ENCODE assay signal across 19 cellular contexts in the genomic region with DNA sequence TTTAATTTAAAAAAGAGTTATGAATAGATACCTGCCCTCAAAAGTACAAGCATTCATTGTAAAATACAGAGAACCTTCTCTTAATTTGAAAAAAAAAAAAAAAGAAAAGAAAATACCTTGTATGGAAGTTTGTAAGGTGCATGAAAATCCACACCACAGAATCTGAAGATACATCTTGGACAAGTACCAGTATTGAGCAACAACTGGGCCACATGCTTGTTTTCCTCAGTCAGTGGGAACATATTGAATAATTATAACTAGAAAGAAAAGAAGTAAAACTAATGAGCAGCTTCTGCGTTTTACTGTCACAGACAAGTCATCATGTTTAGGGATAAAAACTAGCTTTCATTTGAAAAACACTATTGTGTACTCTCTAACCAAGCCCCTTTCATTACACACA. TPM values are rescaled to one million over a fixed set of nuclear protein-coding genes. Genes with fewer than 3 reads are reported as not detected.
DNase-seq lines count a peak whose midpoint lies in the region; ATAC-seq, FAIRE-seq and TF ChIP-seq lines count a peak whose summit lies in the region.
"Had no signal": no experiment of that assay in that cellular context is flagged by ENCODE, and none has a peak within 500 bp of the region (broad histone marks: within the 10 kb centered on the region; RNA-seq: fewer than 3 reads in every experiment).

No MANE protein-coding gene starts in this region.

- POLR2A ChIA-PET in PC-9 (lab: Charles Lee; ENCODE audit: unreplicated experiment) = no interaction called here

- no TSS peak for BruUV-seq in PC-9 (replicated peaks; lab: Mats Ljungman, UMichigan)

- H3K79me2 ChIP-seq in PC-9 (ENCODE audit: low read depth) = peaks cover 21% of the 10 kb centered on the region

- ATAC-seq in psoas muscle (peak in 2 of 4 donors; percentile 54 to 82), GM21723 (IDR thresholded peaks at IDR 0.05; ENCODE audit: unreplicated experiment) (no peak)
- ATAC-seq: WTC11 had no signal

- FAIRE-seq in G401.6 (lab: Jason Lieb, UNC) = peak; percentile 33
- FAIRE-seq: kidney had no signal

- no peaks in the 10 kb centered on the region for H4K20me1 ChIP-seq in PC-9 (ENCODE audit: insufficient read depth)

- intact Hi-C loops in PC-9 (cut with micrococcal nuclease; ENCODE audit: unreplicated experiment) = loop anchor here (10.0 kb wide), 1 partner anchor 163 kb away; no protein-coding TSS in a partner anchor
- intact Hi-C loops in psoas muscle (cut with DNase I) = no loop called here
- intact Hi-C loops in dorsolateral prefrontal cortex (cut with DNase I) = loop anchor here (10.0 kb wide), 2 partner anchors 53 to 127 kb away; partner anchors contain the start of genes REL (in 1 of the 2) and SANBR (in 1 of the 2)

- peak overlapping the region; percentile 53 for H3K4me2 ChIP-seq in PC-9

- CTCF ChIA-PET in PC-9 (lab: Charles Lee) = no interaction called here

- no peaks in the 10 kb centered on the region for H3K27me3 ChIP-seq in PC-9 (ENCODE audit: insufficient read depth, low read depth)
- H3K27me3 ChIP-seq in psoas muscle (ENCODE audit: insufficient read depth in 3 of 3, low read length in 2 of 3) = no peaks in the 10 kb centered on the region
- no peaks in the 10 kb centered on the region for H3K27me3 ChIP-seq in dorsolateral prefrontal cortex

- no peak for DNase-seq in PC-9
- no peak for DNase-seq in epithelial cell of prostate (ENCODE audit: low read depth, low spot score)
- DNase-seq in psoas muscle = no peak
- no peak for DNase-seq in dorsolateral prefrontal cortex
- no peak for DNase-seq in middle frontal gyrus (ENCODE audit: extremely low spot score, low spot score)
- DNase-seq in activated CD8-positive, alpha-beta memory T cell treated with anti-CD3 and anti-CD28 coated beads, Interleukin-2, amount 50 U/mL, for 48 hours = no peak
- DNase-seq: activated CD8-positive, alpha-beta memory T cell treated with anti-CD3 and anti-CD28 coated beads for 24 hours; activated naive CD4-positive, alpha-beta T cell; C1 segment of cervical spinal cord; central memory CD4-positive, alpha-beta T cell; DMS79; H7; kidney; NCI-H187; RPMI8226; T-helper 1 cell had no signal

- no peak overlapping the region; the same call in 1 of the 2 replicates for H3K4me3 ChIP-seq in PC-9
- H3K4me3 ChIP-seq in psoas muscle = peak overlapping the region; percentile 23
- no peak overlapping the region for H3K4me3 ChIP-seq in dorsolateral prefrontal cortex

- H3F3A ChIP-seq in PC-9 (ENCODE audit: insufficient read depth, low read depth) = peaks cover 57% of the 10 kb centered on the region

- H3K4me1 ChIP-seq in PC-9 (replicated peaks; ENCODE audit: insufficient read depth) = peaks cover 55% of the 10 kb centered on the region
- H3K4me1 ChIP-seq in psoas muscle = peaks cover 26% of the 10 kb centered on the region

- peak overlapping the region; percentile 98 for H3K27ac ChIP-seq in PC-9
- H3K27ac ChIP-seq in epithelial cell of prostate = peak overlapping the region; percentile 36
- peak overlapping the region; percentile 61 for H3K27ac ChIP-seq in psoas muscle
- H3K27ac ChIP-seq in dorsolateral prefrontal cortex = no peak overlapping the region

- no peaks in the 10 kb centered on the region for H3K9me2 ChIP-seq in PC-9 (ENCODE audit: insufficient read depth)

- H3K36me3 ChIP-seq in PC-9 (ENCODE audit: low read depth) = 0 out of 2 replicates have a peak, but pooled peaks cover 7% of the 10 kb centered on the region
- peaks cover 0 to 17% of the 10 kb centered on the region in 2 donors for H3K36me3 ChIP-seq in psoas muscle (ENCODE audit: insufficient read depth in 1 of 2, low read depth in 1 of 2)

- 45 to 68% (median 51%) methylated on average over 1 of the region's 1 CpG for WGBS in psoas muscle, 3 donors

- TF ChIP-seq CTCF in PC-9 (conservative IDR thresholded peaks at IDR 0.05) (no peak), psoas muscle (IDR thresholded peaks at IDR 0.05) (no peak), dorsolateral prefrontal cortex (IDR thresholded peaks at IDR 0.05 in 54 of 56, conservative IDR thresholded peaks at IDR 0.05 in 2 of 56; ENCODE audit: low read depth in 1 of 56, partially characterized antibody in 56 of 56) (no peak)

- no peak overlapping the region for H2AFZ ChIP-seq in PC-9

- H3K9me3 ChIP-seq in PC-9 (ENCODE audit: insufficient read depth, low read depth) = no peaks in the 10 kb centered on the region
- no peaks in the 10 kb centered on the region for H3K9me3 ChIP-seq in psoas muscle

RNA-seq across cellular contexts. Expression of gene PEX13, which starts 5.9 kb away (rescaled TPM):
- total RNA-seq in PC-9 (2021) (28.4 and 32.4 TPM in 2 replicates), psoas muscle (10 to 100 TPM; 20.9 to 29.2 (median 22.5) TPM), dorsolateral prefrontal cortex (10 to 100 TPM; 14.1 to 28.7 (median 21.0) TPM)
- 10 to 100 TPM; 11.3 to 23.5 (median 13.8) TPM for polyA plus RNA-seq in psoas muscle

RNA-seq across cellular contexts. Expression of gene PUS10, which starts 6.4 kb away (rescaled TPM):
- total RNA-seq in PC-9 (2021) = 4.5 and 5.1 TPM in 2 replicates
- 1 to 10 TPM; 1.8 to 5.1 (median 3.8) TPM for total RNA-seq in psoas muscle
- 1 to 10 TPM; 1.4 to 2.9 (median 1.6) TPM for polyA plus RNA-seq in psoas muscle
- 10 to 100 TPM in 27 of 120 experiments, 1 to 10 TPM in 93; 3.8 to 15.1 (median 8.0) TPM for total RNA-seq in dorsolateral prefrontal cortex

RNA-seq across cellular contexts. Expression of gene SANBR, which starts 54.0 kb away (rescaled TPM):
- total RNA-seq in PC-9 (2021) (12.6 and 13.8 TPM in 2 replicates), psoas muscle (1 to 10 TPM; 2.3 to 5.0 (median 2.9) TPM), dorsolateral prefrontal cortex (10 to 100 TPM; 19.3 to 47.8 (median 32.5) TPM)
- 1 to 10 TPM; 1.6 to 2.3 (median 1.6) TPM for polyA plus RNA-seq in psoas muscle

Comparison
In these comparisons a context has a peak if more than half of its experiments do, and no peak if none do; other contexts are left out.
1. H3K27ac ChIP-seq: peak in PC-9 (single experiment), epithelial cell of prostate (single experiment) and psoas muscle (single experiment); none in dorsolateral prefrontal cortex (0 of 59).
2. intact Hi-C loops: an anchor here in PC-9 (10.0 kb wide) and dorsolateral prefrontal cortex (10.0 kb wide); none called in psoas muscle.